ENCODE assay signal across 16 cellular contexts in genomic region chr11:113689711-113690618, GRCh38. TPM values are rescaled to one million over a fixed set of nuclear protein-coding genes. Genes with fewer than 3 reads are reported as not detected.
DNase-seq lines count a peak whose midpoint lies in the region; ATAC-seq and TF ChIP-seq lines count a peak whose summit lies in the region.
"Had no signal": no experiment of that assay in that cellular context is flagged by ENCODE, and none has a peak within 500 bp of the region (broad histone marks: within the 10 kb centered on the region; RNA-seq: fewer than 3 reads in every experiment).

No MANE protein-coding gene starts in this region.

- H3K27me3 Mint-ChIP-seq in activated T-cell treated with anti-CD3 and anti-CD28 coated beads, Interleukin-2, amount 50 U/mL, for 72 hours (ENCODE audit: low read depth): no peaks in the 10 kb centered on the region
- H3K27me3 Mint-ChIP-seq: activated CD4-positive, alpha-beta memory T cell treated with anti-CD3 and anti-CD28 coated beads, Interleukin-2, amount 10 ng/mL, durations not matched to agents 7 days and 5 days; activated naive CD8-positive, alpha-beta T cell treated with anti-CD3 and anti-CD28 coated beads, Interleukin-2, amount 50 U/mL, for 24 hours; activated T-cell treated with anti-CD3 and anti-CD28 coated beads, Interleukin-2, amount 50 U/mL, for 24 hours had no signal

- 91% methylated on average over 20 of the region's 20 CpGs for WGBS in mesenchymal stem cell
- WGBS in tibial nerve, 2 donors: 85 to 87% methylated on average over 19 to 20 of the region's 20 CpGs

- peak overlapping the region; percentile 31 for H4K8ac ChIP-seq in mesenchymal stem cell (ENCODE audit: low read length)

- H3K27ac Mint-ChIP-seq in activated T-cell treated with anti-CD3 and anti-CD28 coated beads, Interleukin-2, amount 50 U/mL, for 72 hours: peak overlapping the region; percentile 40
- H3K27ac Mint-ChIP-seq in stimulated activated effector memory CD8-positive, alpha-beta T cell treated with anti-CD3 and anti-CD28 coated beads, Interleukin-12 subunit alpha, Interleukin-12 subunit beta, amount 100 ng/mL, for 72 hours: no peak overlapping the region
- H3K27ac Mint-ChIP-seq: activated CD4-positive, alpha-beta memory T cell treated with anti-CD3 and anti-CD28 coated beads, Interleukin-2, amount 10 ng/mL, durations not matched to agents 7 days and 5 days; activated naive CD8-positive, alpha-beta T cell treated with anti-CD3 and anti-CD28 coated beads, Interleukin-2, amount 50 U/mL, for 24 hours; activated T-cell treated with anti-CD3 and anti-CD28 coated beads, Interleukin-2, amount 50 U/mL, for 24 hours had no signal

- H3K9me3 ChIP-seq in SJSA1 (replicated peaks): no peaks in the 10 kb centered on the region
- H3K9me3 ChIP-seq in mesenchymal stem cell (ENCODE audit: control insufficient read depth, low read length): no peaks in the 10 kb centered on the region
- no peaks in the 10 kb centered on the region for H3K9me3 ChIP-seq in tibial nerve
- H3K9me3 ChIP-seq: BE2C, gastrocnemius medialis, pancreas had no signal

- H3K36me3 ChIP-seq in SJSA1 (no peaks in the 10 kb centered on the region), mesenchymal stem cell (ENCODE audit: control insufficient read depth in 1 of 2, insufficient read depth in 2 of 2, low read depth in 1 of 2, low read length in 2 of 2) (peaks cover 0 to 5% of the 10 kb centered on the region in 2 experiments), tibial nerve (peaks cover 0 to 29% (median 0%) of the 10 kb centered on the region in 3 donors)
- H3K36me3 ChIP-seq: BE2C, gastrocnemius medialis, pancreas had no signal

- no peak overlapping the region for H3K4me3 Mint-ChIP-seq in activated T-cell treated with anti-CD3 and anti-CD28 coated beads, Interleukin-2, amount 50 U/mL, for 72 hours
- no peak overlapping the region for H3K4me3 Mint-ChIP-seq in stimulated activated effector memory CD8-positive, alpha-beta T cell treated with anti-CD3 and anti-CD28 coated beads, Interleukin-12 subunit alpha, Interleukin-12 subunit beta, amount 100 ng/mL, for 72 hours
- H3K4me3 Mint-ChIP-seq: activated CD4-positive, alpha-beta memory T cell treated with anti-CD3 and anti-CD28 coated beads, Interleukin-2, amount 10 ng/mL, durations not matched to agents 7 days and 5 days; activated naive CD8-positive, alpha-beta T cell treated with anti-CD3 and anti-CD28 coated beads, Interleukin-2, amount 50 U/mL, for 24 hours; activated T-cell treated with anti-CD3 and anti-CD28 coated beads, Interleukin-2, amount 50 U/mL, for 24 hours had no signal

- H3K36me3 Mint-ChIP-seq in activated T-cell treated with anti-CD3 and anti-CD28 coated beads, Interleukin-2, amount 50 U/mL, for 72 hours (ENCODE audit: insufficient read depth in 2 of 2): no peaks in the 10 kb centered on the region
- no peaks in the 10 kb centered on the region for H3K36me3 Mint-ChIP-seq in stimulated activated effector memory CD8-positive, alpha-beta T cell treated with anti-CD3 and anti-CD28 coated beads, Interleukin-12 subunit alpha, Interleukin-12 subunit beta, amount 100 ng/mL, for 72 hours

- H3K4me1 Mint-ChIP-seq in activated T-cell treated with anti-CD3 and anti-CD28 coated beads, Interleukin-2, amount 50 U/mL, for 72 hours (ENCODE audit: low read depth): peaks cover 10% of the 10 kb centered on the region
- peaks cover 9% of the 10 kb centered on the region for H3K4me1 Mint-ChIP-seq in stimulated activated effector memory CD8-positive, alpha-beta T cell treated with anti-CD3 and anti-CD28 coated beads, Interleukin-12 subunit alpha, Interleukin-12 subunit beta, amount 100 ng/mL, for 72 hours
- H3K4me1 Mint-ChIP-seq: activated naive CD8-positive, alpha-beta T cell treated with anti-CD3 and anti-CD28 coated beads, Interleukin-2, amount 50 U/mL, for 24 hours had no signal

- H3K9ac ChIP-seq in mesenchymal stem cell (ENCODE audit: low read length): no peak overlapping the region

- no peak overlapping the region for H3K4me2 ChIP-seq in mesenchymal stem cell (ENCODE audit: low read length, poor library complexity, severe bottlenecking)

- peak overlapping the region; percentile 20 for H2BK15ac ChIP-seq in mesenchymal stem cell (ENCODE audit: low read depth, poor library complexity, severe bottlenecking)

- no peak overlapping the region for H2BK5ac ChIP-seq in mesenchymal stem cell (ENCODE audit: low read depth, low read length, poor library complexity, severe bottlenecking)

- no peaks in the 10 kb centered on the region for H3K27me3 ChIP-seq in SJSA1 (replicated peaks)
- peaks cover 9 to 15% of the 10 kb centered on the region in 2 experiments for H3K27me3 ChIP-seq in mesenchymal stem cell (ENCODE audit: control insufficient read depth in 1 of 2, insufficient read depth in 1 of 2, low read length in 2 of 2)
- H3K27me3 ChIP-seq in tibial nerve: no peaks in the 10 kb centered on the region
- H3K27me3 ChIP-seq: BE2C, gastrocnemius medialis, pancreas had no signal

- no peak overlapping the region for H2BK12ac ChIP-seq in mesenchymal stem cell (ENCODE audit: low read length in 2 of 2)

- H3K9me3 Mint-ChIP-seq in activated T-cell treated with anti-CD3 and anti-CD28 coated beads, Interleukin-2, amount 50 U/mL, for 72 hours: no peaks in the 10 kb centered on the region
- H3K9me3 Mint-ChIP-seq in stimulated activated effector memory CD8-positive, alpha-beta T cell treated with anti-CD3 and anti-CD28 coated beads, Interleukin-12 subunit alpha, Interleukin-12 subunit beta, amount 100 ng/mL, for 72 hours: no peaks in the 10 kb centered on the region
- H3K9me3 Mint-ChIP-seq: activated CD4-positive, alpha-beta memory T cell treated with anti-CD3 and anti-CD28 coated beads, Interleukin-2, amount 10 ng/mL, durations not matched to agents 7 days and 5 days; activated naive CD8-positive, alpha-beta T cell treated with anti-CD3 and anti-CD28 coated beads, Interleukin-2, amount 50 U/mL, for 24 hours; activated T-cell treated with anti-CD3 and anti-CD28 coated beads, Interleukin-2, amount 50 U/mL, for 24 hours had no signal

- H3K18ac ChIP-seq in mesenchymal stem cell (ENCODE audit: low read depth in 1 of 2, low read length in 2 of 2): peak overlapping the region in 1 of 2 experiments; percentile 41

- DNase-seq in activated T-cell treated with anti-CD3 and anti-CD28 coated beads, Interleukin-2, amount 50 U/mL, for 72 hours: no peak
- no peak for DNase-seq in activated T-cell treated with anti-CD3 and anti-CD28 coated beads, Interleukin-2, amount 50 U/mL, for 48 hours
- DNase-seq in SJSA1 (ENCODE audit: low read depth in 1 of 2, low spot score in 2 of 2): no peak
- no peak for DNase-seq in mesenchymal stem cell
- DNase-seq in tibial nerve (ENCODE audit: low spot score in 2 of 2): no peak
- no peak for DNase-seq in stimulated activated effector memory CD8-positive, alpha-beta T cell treated with anti-CD3 and anti-CD28 coated beads, Interleukin-12 subunit alpha, Interleukin-12 subunit beta, amount 100 ng/mL, for 72 hours (ENCODE audit: low spot score in 2 of 2)
- DNase-seq: activated T-cell treated with anti-CD3 and anti-CD28 coated beads, Interleukin-2, amount 50 U/mL, for 24 hours; NCI-H446 had no signal

- no peak for TF ChIP-seq CTCF in tibial nerve (IDR thresholded peaks at IDR 0.05)

- H3K27ac ChIP-seq in SJSA1: peak overlapping the region; percentile 76
- H3K27ac ChIP-seq in mesenchymal stem cell (ENCODE audit: low read length, poor library complexity, severe bottlenecking): no peak overlapping the region
- peak overlapping the region; percentile 11 to 86 (median 56) for H3K27ac ChIP-seq in tibial nerve
- H3K27ac ChIP-seq: 22Rv1, pancreas had no signal

- no peak overlapping the region for H3K4me3 ChIP-seq in SJSA1
- H3K4me3 ChIP-seq in mesenchymal stem cell (ENCODE audit: insufficient read depth in 1 of 2, low read depth in 1 of 2, low read length in 2 of 2): peak overlapping the region in 1 of 2 experiments; percentile 14
- no peak overlapping the region for H3K4me3 ChIP-seq in tibial nerve
- H3K4me3 ChIP-seq: gastrocnemius medialis, pancreas had no signal

- no peak overlapping the region for H2AK5ac ChIP-seq in mesenchymal stem cell (ENCODE audit: low read length, severe bottlenecking)

- TF ChIP-seq POLR2A in tibial nerve (IDR thresholded peaks at IDR 0.05): no peak

- peak overlapping the region; percentile 43 for H4K91ac ChIP-seq in mesenchymal stem cell (ENCODE audit: low read length)

- H2AFZ ChIP-seq in mesenchymal stem cell (ENCODE audit: low read depth, low read length): no peak overlapping the region

- H3K79me1 ChIP-seq in mesenchymal stem cell (replicated peaks; ENCODE audit: low read length, poor library complexity, severe bottlenecking): no peaks in the 10 kb centered on the region

- TF ChIP-seq EP300 in tibial nerve (IDR thresholded peaks at IDR 0.05): no peak

- H3K4ac ChIP-seq in mesenchymal stem cell (ENCODE audit: low read depth in 1 of 2, low read length in 2 of 2): no peak overlapping the region

- H3K14ac ChIP-seq in mesenchymal stem cell (ENCODE audit: low read length in 2 of 2): peak overlapping the region in 1 of 2 experiments; percentile 56

- H2BK120ac ChIP-seq in mesenchymal stem cell (ENCODE audit: low read depth, low read length): no peak overlapping the region

- H3K4me1 ChIP-seq in SJSA1 (replicated peaks) (peaks cover 13% of the 10 kb centered on the region), mesenchymal stem cell (ENCODE audit: control insufficient read depth, insufficient read depth, low read depth, low read length) (peaks cover 11% of the 10 kb centered on the region), tibial nerve (peaks cover 0 to 40% (median 11%) of the 10 kb centered on the region in 4 donors)
- H3K4me1 ChIP-seq: gastrocnemius medialis, pancreas had no signal

- no peak overlapping the region for H3K23ac ChIP-seq in mesenchymal stem cell (ENCODE audit: low read length in 2 of 2)

- ATAC-seq in activated T-cell treated with anti-CD3 and anti-CD28 coated beads, Interleukin-2, amount 50 U/mL, for 72 hours (replicated peaks in 1 of 2): no peak
- ATAC-seq in GM21576 (IDR thresholded peaks at IDR 0.05; ENCODE audit: unreplicated experiment) (no peak), HG03354 (IDR thresholded peaks at IDR 0.05; ENCODE audit: poor library complexity, severe bottlenecking, unreplicated experiment) (no peak)
- no peak for ATAC-seq in stimulated activated effector memory CD8-positive, alpha-beta T cell treated with anti-CD3 and anti-CD28 coated beads, Interleukin-12 subunit alpha, Interleukin-12 subunit beta, amount 100 ng/mL, for 72 hours
- ATAC-seq: activated naive CD8-positive, alpha-beta T cell treated with anti-CD3 and anti-CD28 coated beads, Interleukin-2, amount 50 U/mL, for 24 hours had no signal

RNA-seq across cellular contexts. Expression of gene TMPRSS5, which starts 16.1 kb away (rescaled TPM):
- 1 to 10 TPM in 1 of 2 donors, under 1 TPM in 1; 0.51 to 1.3 TPM for total RNA-seq in activated T-cell treated with anti-CD3 and anti-CD28 coated beads, Interleukin-2, amount 50 U/mL, for 72 hours
- total RNA-seq in SJSA1 (2014; rRNA removed; shearing (Covaris generic)): 0.11 TPM in 1 of 2 replicates, not detected in the other
- 0.03 TPM for polyA plus RNA-seq in mesenchymal stem cell (2013, experiment 1 of 2)
- 0.03 TPM for polyA plus RNA-seq in mesenchymal stem cell (2013, experiment 2 of 2)
- total RNA-seq in tibial nerve: 10 to 100 TPM; 35.0 to 42.2 (median 41.9) TPM

Comparison
In these comparisons a context has a peak if more than half of its experiments do, and no peak if none do; other contexts are left out.
1. RNA of gene TMPRSS5, which starts 16.1 kb away (total RNA-seq): 35.0 to 42.2 TPM in tibial nerve; 0.51 to 1.3 TPM in activated T-cell treated with anti-CD3 and anti-CD28 coated beads, Interleukin-2, amount 50 U/mL, for 72 hours and 0.11 TPM in SJSA1; every median in the first group is over 10 times any median in the second.